9 cellular contexts compared by ENCODE assay signal in the genomic region with DNA sequence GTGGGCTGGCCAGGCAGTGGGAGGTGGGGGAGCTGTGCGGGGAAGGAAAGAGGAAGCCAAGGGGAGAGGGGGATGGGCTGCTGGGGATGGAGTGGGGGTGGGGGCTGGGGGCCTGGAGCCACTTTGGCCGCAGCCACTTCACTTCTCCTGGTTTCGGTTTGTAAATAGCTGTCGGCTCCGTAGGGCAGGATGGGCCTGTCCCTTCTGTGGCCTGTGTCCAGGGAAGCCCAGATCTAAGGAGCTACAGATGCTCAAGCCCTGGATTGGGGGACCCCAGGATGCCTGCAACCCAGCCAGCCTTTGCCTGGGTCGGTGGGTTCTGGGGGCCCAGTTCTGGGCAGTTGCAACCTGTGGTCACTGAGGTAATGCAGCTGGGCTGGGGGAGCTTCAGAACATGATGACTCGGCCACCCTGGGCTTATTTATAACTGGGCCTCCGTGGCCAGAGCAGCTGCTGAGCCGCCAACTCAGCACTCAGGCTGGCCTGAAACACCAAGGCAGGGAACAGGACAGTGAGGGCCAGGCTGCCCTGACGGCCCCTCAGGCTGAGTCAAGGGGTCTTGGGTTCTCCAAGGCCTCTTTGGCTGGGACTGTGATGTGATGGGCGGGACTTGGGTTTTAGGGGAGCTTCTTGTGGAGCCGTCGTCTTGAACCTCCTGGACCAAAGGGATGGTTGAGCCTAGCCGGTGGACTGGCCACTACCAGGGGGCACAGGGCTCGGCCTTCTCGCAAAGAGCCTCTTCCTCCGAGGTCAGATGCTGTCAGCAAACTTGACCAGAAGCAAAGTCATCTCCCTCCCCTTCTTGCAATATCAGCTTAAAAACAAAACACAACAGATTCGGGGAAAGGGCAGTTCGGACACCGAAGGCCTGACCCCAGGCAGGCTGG. TPM values are rescaled to one million over a fixed set of nuclear protein-coding genes. Genes with fewer than 3 reads are reported as not detected.
DNase-seq lines count a peak whose midpoint lies in the region; TF ChIP-seq lines count a peak whose summit lies in the region.
"Had no signal": no experiment of that assay in that cellular context is flagged by ENCODE, and none has a peak within 500 bp of the region (broad histone marks: within the 10 kb centered on the region; RNA-seq: fewer than 3 reads in every experiment).

No MANE protein-coding gene starts in this region.

- H3K36me3 ChIP-seq in fibroblast of lung (ENCODE audit: control insufficient read depth, insufficient read depth, low read length) = no peaks in the 10 kb centered on the region

- H4K20me1 ChIP-seq in fibroblast of lung (ENCODE audit: control insufficient read depth, extremely low read depth, insufficient read depth, low read length) = no peaks in the 10 kb centered on the region

- peak overlapping the region; percentile 23 for H3K27ac ChIP-seq in fibroblast of lung (ENCODE audit: insufficient read depth, low read length)

- no peak overlapping the region for H3K9ac ChIP-seq in fibroblast of lung (ENCODE audit: insufficient read depth, low read length)

- no peaks in the 10 kb centered on the region for H3K79me2 ChIP-seq in fibroblast of lung (ENCODE audit: control insufficient read depth, insufficient read depth, low read length)

- peak overlapping the region; percentile 59 for H3K4me2 ChIP-seq in fibroblast of lung (ENCODE audit: extremely low read depth, insufficient read depth, low read length)

- TF ChIP-seq CTCF in fibroblast of lung (conservative IDR thresholded peaks at IDR 0.05 in 1 of 2, IDR thresholded peaks at IDR 0.05 in 1 of 2; ENCODE audit: low read depth in 1 of 2, low read length in 2 of 2) = no peak

- peak; percentile 60 for DNase-seq in GM03348 (ENCODE audit: low spot score)
- DNase-seq in RPMI8226 = peak; percentile 82
- DNase-seq in fibroblast of lung (ENCODE audit: low read depth in 2 of 2) = peak; percentile 63 to 76
- peak; percentile 54 for DNase-seq in pons (ENCODE audit: low spot score)
- DNase-seq in NCI-H2029 treated with DMSO at 0.1 percent for 48 hours (lab: John Stamatoyannopoulos, UW) = no peak
- DNase-seq in COLO668 (lab: John Stamatoyannopoulos, UW; ENCODE audit: unreplicated experiment) = no peak
- no peak for DNase-seq in GM19240 (ENCODE audit: insufficient read length, low spot score)
- DNase-seq in NCI-H1694 treated with DMSO at 0.1 percent for 48 hours (lab: John Stamatoyannopoulos, UW) = no peak

- H3K4me1 ChIP-seq in fibroblast of lung (ENCODE audit: control insufficient read depth, extremely low read depth, insufficient read depth, low read length) = peaks cover 8% of the 10 kb centered on the region

- no peaks in the 10 kb centered on the region for H3K9me3 ChIP-seq in fibroblast of lung (ENCODE audit: control insufficient read depth, insufficient read depth, low read depth, low read length)

- no peak overlapping the region for H3K4me3 ChIP-seq in fibroblast of lung (replicated peaks in 1 of 4; ENCODE audit: control extremely low read depth in 1 of 4, insufficient read depth in 1 of 4, low read depth in 3 of 4, low read length in 4 of 4)

- H2AFZ ChIP-seq in fibroblast of lung (ENCODE audit: low read length) = peak overlapping the region; percentile 36

- H3K27me3 ChIP-seq in fibroblast of lung (ENCODE audit: control insufficient read depth, insufficient read depth, low read length) = no peaks in the 10 kb centered on the region

RNA-seq across cellular contexts. Expression of a gene that starts 15.0 kb away (rescaled TPM):
- total RNA-seq in fibroblast of lung = 46.0 and 62.9 TPM in 2 replicates
- polyA plus RNA-seq in fibroblast of lung = 52.2 and 88.7 TPM in 2 replicates
- 84.9 and 110 TPM in 2 replicates for polyA plus RNA-seq in fibroblast of lung (2012)
- 59.6 and 124 TPM in 2 replicates for polyA minus RNA-seq in fibroblast of lung (ENCODE audit: low replicate concordance)

RNA-seq across cellular contexts. Expression of a gene that starts 15.1 kb away (rescaled TPM):
- not detected in 2 replicates for total RNA-seq in fibroblast of lung
- polyA plus RNA-seq in fibroblast of lung = not detected in 2 replicates
- not detected in 2 replicates for polyA plus RNA-seq in fibroblast of lung (2012)
- not detected in 2 replicates for polyA minus RNA-seq in fibroblast of lung (ENCODE audit: low replicate concordance)
- total RNA-seq: activated CD8-positive, alpha-beta memory T cell treated with anti-CD3 and anti-CD28 coated beads for 36 hours had no signal

RNA-seq across cellular contexts. Expression of a gene that starts 32.8 kb away (rescaled TPM):
- 107 and 155 TPM in 2 replicates for total RNA-seq in fibroblast of lung
- 294 and 353 TPM in 2 replicates for polyA plus RNA-seq in fibroblast of lung
- polyA plus RNA-seq in fibroblast of lung (2012) = 291 and 347 TPM in 2 replicates
- polyA minus RNA-seq in fibroblast of lung (ENCODE audit: low replicate concordance) = 87.6 and 137 TPM in 2 replicates

RNA-seq across cellular contexts. Expression of a gene that starts 40.9 kb away (rescaled TPM):
- total RNA-seq in fibroblast of lung = not detected in 2 replicates
- not detected in 2 replicates for polyA plus RNA-seq in fibroblast of lung
- not detected in 2 replicates for polyA plus RNA-seq in fibroblast of lung (2012)
- polyA minus RNA-seq in fibroblast of lung (ENCODE audit: low replicate concordance) = not detected in 2 replicates
- total RNA-seq: activated CD8-positive, alpha-beta memory T cell treated with anti-CD3 and anti-CD28 coated beads for 36 hours had no signal

RNA-seq across cellular contexts. Expression of a gene that starts 55.5 kb away (rescaled TPM):
- under 0.01 and 0.17 TPM in 2 replicates for total RNA-seq in fibroblast of lung
- not detected in 2 replicates for polyA plus RNA-seq in fibroblast of lung
- polyA plus RNA-seq in fibroblast of lung (2012) = 0.07 TPM in 1 of 2 replicates, not detected in the other
- not detected in 2 replicates for polyA minus RNA-seq in fibroblast of lung (ENCODE audit: low replicate concordance)

Comparison
In these comparisons a context has a peak if more than half of its experiments do, and no peak if none do; other contexts are left out.
1. DNase-seq: peak in GM03348 (single experiment), RPMI8226 (single experiment), fibroblast of lung (2 of 2) and pons (single experiment); none in NCI-H2029 treated with DMSO at 0.1 percent for 48 hours (single experiment), COLO668 (single experiment), GM19240 (single experiment) and NCI-H1694 treated with DMSO at 0.1 percent for 48 hours (single experiment).